In genomic region chr2:65129276-65129612, GRCh38 we compare ENCODE assay signal across 1 cellular context.
TF ChIP-seq lines count a peak whose summit lies in the region.

No MANE protein-coding gene starts in this region.

TF ChIP-seq in A549, 52 proteins besides CTCF, POLR2A, EP300 and RAD21 (continued from another document):
- TF ChIP-seq ESRRA (IDR thresholded peaks at IDR 0.05; ENCODE audit: borderline replicate concordance, low read length), result no peak
